ENCODE assay signal across 26 cellular contexts in the genomic region with DNA sequence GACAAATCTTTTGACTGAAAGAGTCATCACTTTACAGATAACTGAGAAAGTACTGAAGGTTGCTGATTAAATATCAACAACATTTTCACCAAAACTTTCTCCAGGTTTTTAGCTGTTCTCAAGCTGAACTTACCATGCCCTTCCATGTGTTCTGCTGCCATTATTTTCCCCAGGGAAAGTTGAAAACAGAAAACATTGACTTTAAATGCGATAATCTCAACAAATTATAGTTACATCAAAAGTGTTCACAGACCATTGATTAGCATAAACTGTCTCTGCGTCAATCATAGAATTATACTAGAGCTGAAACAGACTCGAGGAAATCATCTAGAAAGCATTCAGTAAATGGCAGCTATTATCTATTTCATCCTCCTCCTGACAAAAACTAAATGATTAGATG.
"Had no signal": no experiment of that assay in that cellular context is flagged by ENCODE, and none has a peak within 500 bp of the region (broad histone marks: within the 10 kb centered on the region; RNA-seq: fewer than 3 reads in every experiment).

No MANE protein-coding gene starts in this region.

- H3K9me3 Mint-ChIP-seq: effector memory CD8-positive, alpha-beta T cell; mesothelial cell of epicardium; naive thymus-derived CD8-positive, alpha-beta T cell had no signal

- DNase-seq: dermis blood vessel endothelial cell; dorsolateral prefrontal cortex; effector CD4-positive, alpha-beta T cell; effector memory CD8-positive, alpha-beta T cell; endodermal cell; erythroblast; esophagus squamous epithelium; foreskin fibroblast; foreskin melanocyte; gastrocnemius medialis; glutamatergic neuron; head of caudate nucleus; heart right ventricle; hippocampal formation; left cardiac atrium; left lung; left ventricle myocardium superior; lower lobe of right lung; mesenchymal stem cell; mucosa of descending colon; naive B cell; naive thymus-derived CD8-positive, alpha-beta T cell had no signal

- H3K27ac ChIP-seq: coronary artery, dorsolateral prefrontal cortex, epithelial cell of prostate, esophagus squamous epithelium, gastrocnemius medialis, heart right ventricle, left lung, lower lobe of right lung had no signal

- H3K4me3 ChIP-seq: coronary artery, dorsolateral prefrontal cortex, esophagus squamous epithelium, gastrocnemius medialis, heart right ventricle, left lung, lower lobe of right lung, mucosa of descending colon had no signal

- H3K27me3 Mint-ChIP-seq: effector memory CD8-positive, alpha-beta T cell; naive B cell; naive thymus-derived CD8-positive, alpha-beta T cell had no signal

- H3K9me3 ChIP-seq: esophagus squamous epithelium, gastrocnemius medialis, heart right ventricle, left lung, lower lobe of right lung, mucosa of descending colon had no signal

- H3K27me3 ChIP-seq: dorsolateral prefrontal cortex, esophagus squamous epithelium, gastrocnemius medialis, heart right ventricle, left lung had no signal

- H3K4me1 Mint-ChIP-seq: naive B cell had no signal

- H3K27ac Mint-ChIP-seq: endodermal cell, mesothelial cell of epicardium, naive B cell had no signal

- H3K4me1 ChIP-seq: esophagus squamous epithelium, gastrocnemius medialis, heart right ventricle, left lung, lower lobe of right lung had no signal

- H3K4me3 Mint-ChIP-seq: effector memory CD8-positive, alpha-beta T cell; endodermal cell; mesothelial cell of epicardium; naive B cell; naive thymus-derived CD8-positive, alpha-beta T cell had no signal

- ATAC-seq: effector memory CD8-positive, alpha-beta T cell; esophagus mucosa; gastrocnemius medialis; heart right ventricle; left cardiac atrium; left lung; left ventricle myocardium superior; lower lobe of right lung; mucosa of descending colon; naive thymus-derived CD8-positive, alpha-beta T cell had no signal
